ENCODE assay signal across 10 cellular contexts in genomic region chr6:56772737-56773184, GRCh38.
DNase-seq lines count a peak whose midpoint lies in the region; ATAC-seq and TF ChIP-seq lines count a peak whose summit lies in the region.
"Had no signal": no experiment of that assay in that cellular context is flagged by ENCODE, and none has a peak within 500 bp of the region (broad histone marks: within the 10 kb centered on the region; RNA-seq: fewer than 3 reads in every experiment).

No MANE protein-coding gene starts in this region.

- intact Hi-C loops in testis (cut with DNase I; ENCODE audit: low total_unique reads): no loop called here

- ATAC-seq in GM21619 (IDR thresholded peaks at IDR 0.05; ENCODE audit: unreplicated experiment) (peak; percentile 59), gastroesophageal sphincter (peak; percentile 58)
- no peak for ATAC-seq in stimulated activated naive CD8-positive, alpha-beta T cell treated with anti-CD3 and anti-CD28 coated beads, Interleukin-15, Interleukin-2, amounts not matched to agents 100 U/mL and 50 U/mL, for 24 hours

- WGBS in gastroesophageal sphincter (ENCODE audit: low coverage in 1 of 2), 2 donors: 67 to 83% methylated on average over 1 of the region's 1 CpG
- WGBS in testis, 2 donors: 83 to 86% methylated on average over 1 of the region's 1 CpG

- H3K4me3 ChIP-seq in SJCRH30 (no peak overlapping the region), gastroesophageal sphincter (no peak overlapping the region), testis (no peak overlapping the region)

- H3K4me1 ChIP-seq in SJCRH30: peaks cover 18% of the 10 kb centered on the region
- peaks cover 3 to 55% (median 14%) of the 10 kb centered on the region in 3 donors for H3K4me1 ChIP-seq in gastroesophageal sphincter
- no peaks in the 10 kb centered on the region for H3K4me1 ChIP-seq in testis

- no peak for TF ChIP-seq POLR2A in gastroesophageal sphincter (IDR thresholded peaks at IDR 0.05)
- TF ChIP-seq POLR2A in testis (IDR thresholded peaks at IDR 0.05): no peak

- no peaks in the 10 kb centered on the region for H3K36me3 ChIP-seq in SJCRH30
- H3K36me3 ChIP-seq in gastroesophageal sphincter: no peaks in the 10 kb centered on the region
- no peaks in the 10 kb centered on the region for H3K36me3 ChIP-seq in testis (ENCODE audit: low read depth, missing control alignments)
- H3K36me3 ChIP-seq: neutrophil had no signal

- no peaks in the 10 kb centered on the region for H3K27me3 ChIP-seq in SJCRH30
- H3K27me3 ChIP-seq in gastroesophageal sphincter: no peaks in the 10 kb centered on the region
- H3K27me3 ChIP-seq in testis: no peaks in the 10 kb centered on the region
- H3K27me3 ChIP-seq: neutrophil had no signal

- H3K27ac ChIP-seq in SJCRH30: peak overlapping the region; percentile 28; the same call in 1 of the 2 replicates
- peak overlapping the region; percentile 26 to 39 (median 32) for H3K27ac ChIP-seq in gastroesophageal sphincter
- H3K27ac ChIP-seq in testis: no peak overlapping the region
- H3K27ac ChIP-seq: neutrophil had no signal

- H3K9me3 ChIP-seq in SJCRH30 (replicated peaks) (no peaks in the 10 kb centered on the region), gastroesophageal sphincter (no peaks in the 10 kb centered on the region), testis (no peaks in the 10 kb centered on the region)
- H3K9me3 ChIP-seq: neutrophil had no signal

- TF ChIP-seq EP300 in gastroesophageal sphincter (IDR thresholded peaks at IDR 0.05): no peak

- DNase-seq in SJCRH30: peak in 1 of 2 experiments; percentile 24
- peak; percentile 53 for DNase-seq in smooth muscle cell of the brain vasculature (ENCODE audit: low read depth, low spot score)
- no peak for DNase-seq in COR-L47 (lab: John Stamatoyannopoulos, UW)
- no peak for DNase-seq in testis
- DNase-seq in stimulated activated naive CD8-positive, alpha-beta T cell treated with anti-CD3 and anti-CD28 coated beads, Interleukin-15, Interleukin-2, amounts not matched to agents 100 U/mL and 50 U/mL, for 24 hours: no peak
- no peak for DNase-seq in amygdala (lab: John Stamatoyannopoulos, UW)
- DNase-seq: NCI-H510A treated with DMSO at 0.1 percent for 48 hours had no signal

- TF ChIP-seq CTCF in gastroesophageal sphincter (IDR thresholded peaks at IDR 0.05): no peak
- TF ChIP-seq CTCF in testis (IDR thresholded peaks at IDR 0.05): no peak

Comparison
In these comparisons a context has a peak if more than half of its experiments do, and no peak if none do; other contexts are left out.
1. H3K27ac ChIP-seq: peak in SJCRH30 (single experiment) and gastroesophageal sphincter (4 of 4); none in testis (0 of 2).